1 cellular context compared by ENCODE assay signal in genomic region chr1:2412773-2413494, GRCh38.
TF ChIP-seq lines count a peak whose summit lies in the region.

No MANE protein-coding gene starts in this region.

TF ChIP-seq in HepG2, 621 proteins besides CTCF, POLR2A, EP300 and RAD21 (continued from another document and continues in another):
- TF ChIP-seq RORA (CRISPR knock-in tag; IDR thresholded peaks at IDR 0.05) (no peak), PCBP1 (IDR thresholded peaks at IDR 0.05; ENCODE audit: borderline replicate concordance, low read depth, low read length) (0 out of 2 replicates have a peak, but pooled peaks have one; percentile 50), ZNF556 (CRISPR knock-in tag; IDR thresholded peaks at IDR 0.05; ENCODE audit: borderline replicate concordance) (no peak; the same call in 1 of the 2 replicates), REPIN1 (CRISPR knock-in tag; IDR thresholded peaks at IDR 0.05; ENCODE audit: borderline replicate concordance, low read depth) (peak; percentile 81), CENPT (CRISPR knock-in tag; IDR thresholded peaks at IDR 0.05; ENCODE audit: low read depth) (peak; percentile 21; the same call in 1 of the 2 replicates), NFAT5 (CRISPR knock-in tag; IDR thresholded peaks at IDR 0.05) (no peak), DZIP1 (CRISPR knock-in tag; IDR thresholded peaks at IDR 0.05) (no peak), ZMYM4 (CRISPR knock-in tag; IDR thresholded peaks at IDR 0.05) (peak; percentile 23), HDAC6 (IDR thresholded peaks at IDR 0.05; ENCODE audit: low read depth, low read length) (no peak), FOSL1 (CRISPR knock-in tag; IDR thresholded peaks at IDR 0.05; ENCODE audit: borderline replicate concordance) (no peak), ZNF709 (CRISPR knock-in tag; IDR thresholded peaks at IDR 0.05) (peak; percentile 95), ISX (CRISPR knock-in tag; conservative IDR thresholded peaks at IDR 0.05) (no peak; the same call in 1 of the 2 replicates), ZNF646 (CRISPR knock-in tag; IDR thresholded peaks at IDR 0.05) (no peak), PRPF4 (IDR thresholded peaks at IDR 0.05; ENCODE audit: low read depth, low read length, poor library complexity, severe bottlenecking) (no peak), NFRKB (IDR thresholded peaks at IDR 0.05) (no peak), ZNF775 (CRISPR knock-in tag; IDR thresholded peaks at IDR 0.05; ENCODE audit: borderline replicate concordance) (no peak), ZNF703 (CRISPR knock-in tag; IDR thresholded peaks at IDR 0.05; ENCODE audit: borderline replicate concordance) (no peak; the same call in 1 of the 2 replicates), KDM5A (IDR thresholded peaks at IDR 0.05; ENCODE audit: borderline replicate concordance, low read length) (no peak), SIN3B (IDR thresholded peaks at IDR 0.05; ENCODE audit: low read length) (no peak), WIZ (CRISPR knock-in tag; IDR thresholded peaks at IDR 0.05) (0 out of 2 replicates have a peak, but pooled peaks have one; percentile 49), PHF8 (CRISPR knock-in tag; IDR thresholded peaks at IDR 0.05) (peak; percentile 63), NFYC (CRISPR knock-in tag; IDR thresholded peaks at IDR 0.05) (0 out of 2 replicates have a peak, but pooled peaks have one; percentile 11), ZBTB42 (CRISPR knock-in tag; IDR thresholded peaks at IDR 0.05) (peak; percentile 69; the same call in 1 of the 2 replicates), JUNB (CRISPR knock-in tag; IDR thresholded peaks at IDR 0.05; ENCODE audit: borderline replicate concordance) (no peak), NBN (conservative IDR thresholded peaks at IDR 0.05) (no peak), ZSCAN21 (CRISPR knock-in tag; IDR thresholded peaks at IDR 0.05; ENCODE audit: borderline replicate concordance) (peak; percentile 87), NFATC3 (CRISPR knock-in tag; IDR thresholded peaks at IDR 0.05) (no peak), RBAK (CRISPR knock-in tag; IDR thresholded peaks at IDR 0.05) (no peak), ZNF510 (CRISPR knock-in tag; IDR thresholded peaks at IDR 0.05; ENCODE audit: low read depth) (no peak), NR2F2 (IDR thresholded peaks at IDR 0.05; ENCODE audit: borderline replicate concordance, low read depth) (no peak), ZNF569 (CRISPR knock-in tag; IDR thresholded peaks at IDR 0.05; ENCODE audit: borderline replicate concordance) (no peak), ZNF615 (CRISPR knock-in tag; IDR thresholded peaks at IDR 0.05; ENCODE audit: borderline replicate concordance) (no peak), POLR2AphosphoS5 (IDR thresholded peaks at IDR 0.05; ENCODE audit: low read depth, low read length) (peak; percentile 74), ZSCAN22 (CRISPR knock-in tag; IDR thresholded peaks at IDR 0.05) (no peak)
- TF ChIP-seq, protein P1, sequence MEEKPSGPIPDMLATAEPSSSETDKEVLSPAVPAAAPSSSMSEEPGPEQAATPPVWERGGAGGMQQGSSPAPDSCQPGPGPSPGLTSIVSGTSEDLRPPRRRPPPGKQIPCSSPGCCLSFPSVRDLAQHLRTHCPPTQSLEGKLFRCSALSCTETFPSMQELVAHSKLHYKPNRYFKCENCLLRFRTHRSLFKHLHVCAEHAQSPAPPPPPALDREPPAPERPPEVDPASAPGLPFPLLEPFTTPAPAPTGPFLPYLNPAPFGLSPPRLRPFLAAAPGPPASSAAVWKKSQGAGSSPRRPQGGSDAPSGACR (CRISPR knock-in tag; IDR thresholded peaks at IDR 0.05) = peak; percentile 64; the same call in 1 of the 2 replicates
- TF ChIP-seq, protein P2, sequence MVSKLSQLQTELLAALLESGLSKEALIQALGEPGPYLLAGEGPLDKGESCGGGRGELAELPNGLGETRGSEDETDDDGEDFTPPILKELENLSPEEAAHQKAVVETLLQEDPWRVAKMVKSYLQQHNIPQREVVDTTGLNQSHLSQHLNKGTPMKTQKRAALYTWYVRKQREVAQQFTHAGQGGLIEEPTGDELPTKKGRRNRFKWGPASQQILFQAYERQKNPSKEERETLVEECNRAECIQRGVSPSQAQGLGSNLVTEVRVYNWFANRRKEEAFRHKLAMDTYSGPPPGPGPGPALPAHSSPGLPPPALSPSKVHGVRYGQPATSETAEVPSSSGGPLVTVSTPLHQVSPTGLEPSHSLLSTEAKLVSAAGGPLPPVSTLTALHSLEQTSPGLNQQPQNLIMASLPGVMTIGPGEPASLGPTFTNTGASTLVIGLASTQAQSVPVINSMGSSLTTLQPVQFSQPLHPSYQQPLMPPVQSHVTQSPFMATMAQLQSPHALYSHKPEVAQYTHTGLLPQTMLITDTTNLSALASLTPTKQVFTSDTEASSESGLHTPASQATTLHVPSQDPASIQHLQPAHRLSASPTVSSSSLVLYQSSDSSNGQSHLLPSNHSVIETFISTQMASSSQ (IDR thresholded peaks at IDR 0.05; ENCODE audit: low read depth) = no peak
- TF ChIP-seq, protein P2 (CRISPR knock-in tag; IDR thresholded peaks at IDR 0.05; ENCODE audit: borderline replicate concordance) = no peak
- TF ChIP-seq, protein P3, sequence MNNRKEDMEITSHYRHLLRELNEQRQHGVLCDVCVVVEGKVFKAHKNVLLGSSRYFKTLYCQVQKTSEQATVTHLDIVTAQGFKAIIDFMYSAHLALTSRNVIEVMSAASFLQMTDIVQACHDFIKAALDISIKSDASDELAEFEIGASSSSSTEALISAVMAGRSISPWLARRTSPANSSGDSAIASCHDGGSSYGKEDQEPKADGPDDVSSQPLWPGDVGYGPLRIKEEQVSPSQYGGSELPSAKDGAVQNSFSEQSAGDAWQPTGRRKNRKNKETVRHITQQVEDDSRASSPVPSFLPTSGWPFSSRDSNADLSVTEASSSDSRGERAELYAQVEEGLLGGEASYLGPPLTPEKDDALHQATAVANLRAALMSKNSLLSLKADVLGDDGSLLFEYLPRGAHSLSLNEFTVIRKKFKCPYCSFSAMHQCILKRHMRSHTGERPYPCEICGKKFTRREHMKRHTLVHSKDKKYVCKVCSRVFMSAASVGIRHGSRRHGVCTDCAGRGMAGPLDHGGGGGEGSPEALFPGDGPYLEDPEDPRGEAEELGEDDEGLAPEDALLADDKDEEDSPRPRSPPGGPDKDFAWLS (CRISPR knock-in tag; IDR thresholded peaks at IDR 0.05; ENCODE audit: borderline replicate concordance) = no peak
- TF ChIP-seq, protein P4, sequence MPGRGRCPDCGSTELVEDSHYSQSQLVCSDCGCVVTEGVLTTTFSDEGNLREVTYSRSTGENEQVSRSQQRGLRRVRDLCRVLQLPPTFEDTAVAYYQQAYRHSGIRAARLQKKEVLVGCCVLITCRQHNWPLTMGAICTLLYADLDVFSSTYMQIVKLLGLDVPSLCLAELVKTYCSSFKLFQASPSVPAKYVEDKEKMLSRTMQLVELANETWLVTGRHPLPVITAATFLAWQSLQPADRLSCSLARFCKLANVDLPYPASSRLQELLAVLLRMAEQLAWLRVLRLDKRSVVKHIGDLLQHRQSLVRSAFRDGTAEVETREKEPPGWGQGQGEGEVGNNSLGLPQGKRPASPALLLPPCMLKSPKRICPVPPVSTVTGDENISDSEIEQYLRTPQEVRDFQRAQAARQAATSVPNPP (CRISPR knock-in tag; IDR thresholded peaks at IDR 0.05) = 0 out of 2 replicates have a peak, but pooled peaks have one; percentile 39
